Comparison of ENCODE assay signal across 20 cellular contexts in the genomic region with DNA sequence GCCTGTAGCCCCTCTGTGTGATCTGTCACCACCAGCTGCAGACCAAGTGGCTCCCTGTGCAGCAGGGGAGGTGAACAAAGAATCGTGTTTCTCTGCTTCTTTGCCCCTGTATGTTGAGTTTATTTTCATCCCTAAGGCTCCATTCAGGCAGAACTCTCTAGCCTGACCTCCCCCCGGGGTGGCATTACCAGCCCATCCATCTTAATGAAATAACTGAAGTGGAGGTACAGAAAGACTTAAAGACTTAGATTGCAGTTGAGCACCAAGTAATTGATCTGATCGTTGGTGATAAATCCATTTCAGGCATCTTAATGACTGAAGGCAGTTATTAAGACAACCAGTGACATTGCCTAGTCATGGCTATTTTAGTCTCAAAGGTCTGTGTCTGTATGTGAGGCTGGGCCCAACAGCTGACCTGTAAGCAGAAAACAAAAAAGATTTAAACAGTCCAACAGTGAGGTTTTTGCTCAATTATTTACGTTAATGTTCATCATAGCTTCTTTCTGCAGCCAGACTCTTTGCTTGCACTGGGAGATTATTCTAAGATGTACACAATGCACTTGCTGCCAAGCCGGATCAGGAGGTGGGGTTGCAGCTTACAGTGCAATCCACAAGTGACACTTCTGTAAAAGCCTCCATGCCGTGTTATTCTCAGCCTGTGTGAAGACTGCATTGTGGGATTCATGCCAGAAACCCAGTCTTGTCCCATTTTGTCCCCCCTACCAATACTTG.
DNase-seq lines count a peak whose midpoint lies in the region; ATAC-seq and TF ChIP-seq lines count a peak whose summit lies in the region.
"Had no signal": no experiment of that assay in that cellular context is flagged by ENCODE, and none has a peak within 500 bp of the region (broad histone marks: within the 10 kb centered on the region; RNA-seq: fewer than 3 reads in every experiment).

No MANE protein-coding gene starts in this region.

- no peak for TF ChIP-seq CTCF in 22Rv1 (IDR thresholded peaks at IDR 0.05)

- no peak overlapping the region for H3K27ac Mint-ChIP-seq in activated naive CD4-positive, alpha-beta T cell treated with anti-CD3 and anti-CD28 coated beads for 36 hours
- H3K27ac Mint-ChIP-seq: stimulated activated memory B cell treated with anti-CD40 and anti-IgM and Interleukin-4, amounts not matched to agents 10 μg/mL and 1 μg/mL and 100 μg/mL, for 72 hours had no signal

- H3K27ac ChIP-seq in 22Rv1, result peak overlapping the region; percentile 62
- H3K27ac ChIP-seq: BLaER1 treated with 17β-estradiol and CSF1 and Interleukin-3, amounts not matched to agents 10 nM and 100 nM; coronary artery; KMS-11; PC-9; uterus had no signal

- no peaks in the 10 kb centered on the region for H3K4me1 Mint-ChIP-seq in activated naive CD4-positive, alpha-beta T cell treated with anti-CD3 and anti-CD28 coated beads for 36 hours (ENCODE audit: low read depth)
- H3K4me1 Mint-ChIP-seq: stimulated activated memory B cell treated with anti-CD40 and anti-IgM and Interleukin-4, amounts not matched to agents 10 μg/mL and 1 μg/mL and 100 μg/mL, for 72 hours had no signal

- CTCF ChIA-PET in activated naive CD4-positive, alpha-beta T cell treated with anti-CD3 and anti-CD28 coated beads for 36 hours (lab: Charles Lee), result interaction anchor here (0.7 to 1.6 kb wide), 2 partner anchors 9 to 13 kb away, joined by 3 to 4 read pairs; no protein-coding TSS in a partner anchor

- no peaks in the 10 kb centered on the region for H3K36me3 Mint-ChIP-seq in activated naive CD4-positive, alpha-beta T cell treated with anti-CD3 and anti-CD28 coated beads for 36 hours (ENCODE audit: low read depth)
- H3K36me3 Mint-ChIP-seq: stimulated activated memory B cell treated with anti-CD40 and anti-IgM and Interleukin-4, amounts not matched to agents 10 μg/mL and 1 μg/mL and 100 μg/mL, for 72 hours had no signal

- ATAC-seq in GM19463 (IDR thresholded peaks at IDR 0.05; ENCODE audit: unreplicated experiment) (peak; percentile 16), left lobe of liver (peak; percentile 41)
- ATAC-seq: stimulated activated memory B cell treated with anti-CD40 and anti-IgM and Interleukin-4, amounts not matched to agents 10 μg/mL and 1 μg/mL and 100 μg/mL, for 72 hours had no signal

- intact Hi-C loops in activated naive CD4-positive, alpha-beta T cell treated with anti-CD3 and anti-CD28 coated beads for 36 hours (cut with micrococcal nuclease), result no loop called here

- no peaks in the 10 kb centered on the region for H3K27me3 Mint-ChIP-seq in activated naive CD4-positive, alpha-beta T cell treated with anti-CD3 and anti-CD28 coated beads for 36 hours (ENCODE audit: low read depth)
- H3K27me3 Mint-ChIP-seq: stimulated activated memory B cell treated with anti-CD40 and anti-IgM and Interleukin-4, amounts not matched to agents 10 μg/mL and 1 μg/mL and 100 μg/mL, for 72 hours had no signal

- H3K9me3 Mint-ChIP-seq in activated naive CD4-positive, alpha-beta T cell treated with anti-CD3 and anti-CD28 coated beads for 36 hours, result no peaks in the 10 kb centered on the region
- H3K9me3 Mint-ChIP-seq: stimulated activated memory B cell treated with anti-CD40 and anti-IgM and Interleukin-4, amounts not matched to agents 10 μg/mL and 1 μg/mL and 100 μg/mL, for 72 hours had no signal

- DNase-seq in NCI-H82 (lab: John Stamatoyannopoulos, UW) (peak; percentile 77), left lobe of liver (ENCODE audit: low spot score) (no peak), HUDEP-2 (lab: John Stamatoyannopoulos, UW; ENCODE audit: unreplicated experiment in 76 of 76) (no peak), NOMO-1 treated with dmso at 0.1 percent for 144 hours (lab: John Stamatoyannopoulos, UW; ENCODE audit: unreplicated experiment) (no peak), NCI-H524 treated with DMSO at 0.1 percent for 48 hours (lab: John Stamatoyannopoulos, UW) (no peak)
- DNase-seq in activated naive CD4-positive, alpha-beta T cell treated with anti-CD3 and anti-CD28 coated beads for 36 hours, result no peak
- DNase-seq: ACHN; activated CD4-positive, alpha-beta T cell treated with anti-CD3 and anti-CD28 coated beads, Interleukin-2, amount 50 U/mL, for 4 hours; activated CD8-positive, alpha-beta memory T cell treated with anti-CD3 and anti-CD28 coated beads, Interleukin-2, amount 50 U/mL, for 48 hours; GOT3; NCI-H1048; NCI-H2171; uterus had no signal

- no peak overlapping the region for H3K4me3 Mint-ChIP-seq in activated naive CD4-positive, alpha-beta T cell treated with anti-CD3 and anti-CD28 coated beads for 36 hours
- H3K4me3 Mint-ChIP-seq: stimulated activated memory B cell treated with anti-CD40 and anti-IgM and Interleukin-4, amounts not matched to agents 10 μg/mL and 1 μg/mL and 100 μg/mL, for 72 hours had no signal
